ENCODE assay signal across 1 cellular context in the genomic region with DNA sequence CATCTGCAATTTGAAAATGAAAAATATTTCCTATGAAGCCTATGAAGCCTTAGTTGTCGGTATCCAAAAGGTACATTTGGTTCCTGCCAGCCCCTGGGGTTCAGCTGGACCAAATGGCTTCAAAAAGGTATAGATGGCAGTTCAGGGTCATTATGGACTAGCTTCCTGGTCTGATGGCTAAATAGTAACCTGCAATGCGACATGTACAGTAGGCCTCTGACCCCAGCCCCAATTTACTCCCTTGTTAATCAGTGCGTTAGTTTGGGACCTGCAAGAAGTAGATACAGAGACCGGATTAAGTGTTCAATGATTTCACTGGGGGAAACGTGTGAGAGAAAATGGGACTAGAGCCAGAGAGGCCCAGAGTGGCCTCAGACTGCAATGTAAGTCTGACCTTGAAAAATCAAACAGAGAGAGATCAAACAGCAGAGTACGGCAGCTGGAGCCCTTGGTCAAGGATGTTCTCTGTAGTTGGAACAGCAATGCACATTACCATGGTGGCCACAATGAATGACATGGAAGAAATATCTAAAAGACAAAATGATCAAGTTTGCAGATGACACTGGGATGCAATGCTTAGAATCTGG.
A peak's percentile ranks its signal among the peaks of the same experiment; 100 is the strongest.
TF ChIP-seq lines count a peak whose summit lies in the region.

No MANE protein-coding gene starts in this region.

TF ChIP-seq in HepG2, 621 proteins besides CTCF, POLR2A, EP300 and RAD21 (continued from another document and continues in another):
- TF ChIP-seq, protein P1, sequence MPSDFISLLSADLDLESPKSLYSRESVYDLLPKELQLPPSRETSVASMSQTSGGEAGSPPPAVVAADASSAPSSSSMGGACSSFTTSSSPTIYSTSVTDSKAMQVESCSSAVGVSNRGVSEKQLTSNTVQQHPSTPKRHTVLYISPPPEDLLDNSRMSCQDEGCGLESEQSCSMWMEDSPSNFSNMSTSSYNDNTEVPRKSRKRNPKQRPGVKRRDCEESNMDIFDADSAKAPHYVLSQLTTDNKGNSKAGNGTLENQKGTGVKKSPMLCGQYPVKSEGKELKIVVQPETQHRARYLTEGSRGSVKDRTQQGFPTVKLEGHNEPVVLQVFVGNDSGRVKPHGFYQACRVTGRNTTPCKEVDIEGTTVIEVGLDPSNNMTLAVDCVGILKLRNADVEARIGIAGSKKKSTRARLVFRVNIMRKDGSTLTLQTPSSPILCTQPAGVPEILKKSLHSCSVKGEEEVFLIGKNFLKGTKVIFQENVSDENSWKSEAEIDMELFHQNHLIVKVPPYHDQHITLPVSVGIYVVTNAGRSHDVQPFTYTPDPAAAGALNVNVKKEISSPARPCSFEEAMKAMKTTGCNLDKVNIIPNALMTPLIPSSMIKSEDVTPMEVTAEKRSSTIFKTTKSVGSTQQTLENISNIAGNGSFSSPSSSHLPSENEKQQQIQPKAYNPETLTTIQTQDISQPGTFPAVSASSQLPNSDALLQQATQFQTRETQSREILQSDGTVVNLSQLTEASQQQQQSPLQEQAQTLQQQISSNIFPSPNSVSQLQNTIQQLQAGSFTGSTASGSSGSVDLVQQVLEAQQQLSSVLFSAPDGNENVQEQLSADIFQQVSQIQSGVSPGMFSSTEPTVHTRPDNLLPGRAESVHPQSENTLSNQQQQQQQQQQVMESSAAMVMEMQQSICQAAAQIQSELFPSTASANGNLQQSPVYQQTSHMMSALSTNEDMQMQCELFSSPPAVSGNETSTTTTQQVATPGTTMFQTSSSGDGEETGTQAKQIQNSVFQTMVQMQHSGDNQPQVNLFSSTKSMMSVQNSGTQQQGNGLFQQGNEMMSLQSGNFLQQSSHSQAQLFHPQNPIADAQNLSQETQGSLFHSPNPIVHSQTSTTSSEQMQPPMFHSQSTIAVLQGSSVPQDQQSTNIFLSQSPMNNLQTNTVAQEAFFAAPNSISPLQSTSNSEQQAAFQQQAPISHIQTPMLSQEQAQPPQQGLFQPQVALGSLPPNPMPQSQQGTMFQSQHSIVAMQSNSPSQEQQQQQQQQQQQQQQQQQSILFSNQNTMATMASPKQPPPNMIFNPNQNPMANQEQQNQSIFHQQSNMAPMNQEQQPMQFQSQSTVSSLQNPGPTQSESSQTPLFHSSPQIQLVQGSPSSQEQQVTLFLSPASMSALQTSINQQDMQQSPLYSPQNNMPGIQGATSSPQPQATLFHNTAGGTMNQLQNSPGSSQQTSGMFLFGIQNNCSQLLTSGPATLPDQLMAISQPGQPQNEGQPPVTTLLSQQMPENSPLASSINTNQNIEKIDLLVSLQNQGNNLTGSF (CRISPR knock-in tag; IDR thresholded peaks at IDR 0.05), result no peak
- no peak for TF ChIP-seq ARNTL (CRISPR knock-in tag; IDR thresholded peaks at IDR 0.05)
- 0 out of 2 replicates have a peak, but pooled peaks have one; percentile 7 for TF ChIP-seq STAG1 (CRISPR knock-in tag; IDR thresholded peaks at IDR 0.05)
- TF ChIP-seq BHLHE40 (IDR thresholded peaks at IDR 0.05; ENCODE audit: low read length), result no peak
- TF ChIP-seq BRD4 (CRISPR knock-in tag; IDR thresholded peaks at IDR 0.05), result no peak
- no peak for TF ChIP-seq HIVEP1 (CRISPR knock-in tag; IDR thresholded peaks at IDR 0.05)
- TF ChIP-seq ZNF775 (CRISPR knock-in tag; IDR thresholded peaks at IDR 0.05; ENCODE audit: borderline replicate concordance), result no peak
- no peak for TF ChIP-seq SP140L (CRISPR knock-in tag; IDR thresholded peaks at IDR 0.05; ENCODE audit: borderline replicate concordance)
- TF ChIP-seq KDM5A (IDR thresholded peaks at IDR 0.05; ENCODE audit: borderline replicate concordance, low read length), result no peak
- TF ChIP-seq ZNF101 (CRISPR knock-in tag; IDR thresholded peaks at IDR 0.05; ENCODE audit: borderline replicate concordance, low read depth), result no peak
- TF ChIP-seq ZNF652 (CRISPR knock-in tag; IDR thresholded peaks at IDR 0.05; ENCODE audit: borderline replicate concordance, low read depth), result no peak
- no peak for TF ChIP-seq NR3C1 (CRISPR knock-in tag; IDR thresholded peaks at IDR 0.05)
- no peak for TF ChIP-seq ZSCAN22 (CRISPR knock-in tag; IDR thresholded peaks at IDR 0.05)
- no peak for TF ChIP-seq ZNF7 (CRISPR knock-in tag; IDR thresholded peaks at IDR 0.05)
- no peak for TF ChIP-seq ZNF431 (CRISPR knock-in tag; IDR thresholded peaks at IDR 0.05; ENCODE audit: borderline replicate concordance, low read depth)
- TF ChIP-seq, protein P2, sequence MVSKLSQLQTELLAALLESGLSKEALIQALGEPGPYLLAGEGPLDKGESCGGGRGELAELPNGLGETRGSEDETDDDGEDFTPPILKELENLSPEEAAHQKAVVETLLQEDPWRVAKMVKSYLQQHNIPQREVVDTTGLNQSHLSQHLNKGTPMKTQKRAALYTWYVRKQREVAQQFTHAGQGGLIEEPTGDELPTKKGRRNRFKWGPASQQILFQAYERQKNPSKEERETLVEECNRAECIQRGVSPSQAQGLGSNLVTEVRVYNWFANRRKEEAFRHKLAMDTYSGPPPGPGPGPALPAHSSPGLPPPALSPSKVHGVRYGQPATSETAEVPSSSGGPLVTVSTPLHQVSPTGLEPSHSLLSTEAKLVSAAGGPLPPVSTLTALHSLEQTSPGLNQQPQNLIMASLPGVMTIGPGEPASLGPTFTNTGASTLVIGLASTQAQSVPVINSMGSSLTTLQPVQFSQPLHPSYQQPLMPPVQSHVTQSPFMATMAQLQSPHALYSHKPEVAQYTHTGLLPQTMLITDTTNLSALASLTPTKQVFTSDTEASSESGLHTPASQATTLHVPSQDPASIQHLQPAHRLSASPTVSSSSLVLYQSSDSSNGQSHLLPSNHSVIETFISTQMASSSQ (IDR thresholded peaks at IDR 0.05; ENCODE audit: low read depth), result no peak
- TF ChIP-seq, protein P2 (CRISPR knock-in tag; IDR thresholded peaks at IDR 0.05; ENCODE audit: borderline replicate concordance), result peak; percentile 21; the same call in 1 of the 2 replicates
- TF ChIP-seq TCF7L2 (IDR thresholded peaks at IDR 0.05; ENCODE audit: low read depth, low read length), result no peak
- TF ChIP-seq ZNF749 (CRISPR knock-in tag; IDR thresholded peaks at IDR 0.05; ENCODE audit: borderline replicate concordance), result no peak
- no peak for TF ChIP-seq HOXA7 (CRISPR knock-in tag; IDR thresholded peaks at IDR 0.05)
- TF ChIP-seq ZNF746 (CRISPR knock-in tag; IDR thresholded peaks at IDR 0.05), result no peak
- no peak for TF ChIP-seq TGIF2 (CRISPR knock-in tag; IDR thresholded peaks at IDR 0.05)
- no peak for TF ChIP-seq KLF16 (CRISPR knock-in tag; IDR thresholded peaks at IDR 0.05)
- no peak for TF ChIP-seq SIX4 (CRISPR knock-in tag; IDR thresholded peaks at IDR 0.05)
- TF ChIP-seq, protein P3, sequence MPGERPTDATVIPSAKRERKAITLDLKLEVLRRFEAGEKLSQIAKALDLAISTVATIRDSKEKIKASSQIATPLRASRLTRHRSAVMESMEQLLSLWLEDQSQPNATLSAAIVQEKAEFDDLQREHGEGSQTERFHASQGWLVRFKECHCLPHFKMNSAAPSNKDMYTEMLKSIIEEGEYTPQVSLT (CRISPR knock-in tag; IDR thresholded peaks at IDR 0.05; ENCODE audit: borderline replicate concordance, low read depth), result no peak
- no peak for TF ChIP-seq ZNF720 (CRISPR knock-in tag; IDR thresholded peaks at IDR 0.05)
- TF ChIP-seq ZNF598 (CRISPR knock-in tag; IDR thresholded peaks at IDR 0.05; ENCODE audit: borderline replicate concordance), result no peak
- TF ChIP-seq, protein P4, sequence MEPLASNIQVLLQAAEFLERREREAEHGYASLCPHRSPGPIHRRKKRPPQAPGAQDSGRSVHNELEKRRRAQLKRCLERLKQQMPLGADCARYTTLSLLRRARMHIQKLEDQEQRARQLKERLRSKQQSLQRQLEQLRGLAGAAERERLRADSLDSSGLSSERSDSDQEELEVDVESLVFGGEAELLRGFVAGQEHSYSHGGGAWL (CRISPR knock-in tag; IDR thresholded peaks at IDR 0.05), result no peak
- peak; percentile 87 for TF ChIP-seq RCOR2 (CRISPR knock-in tag; IDR thresholded peaks at IDR 0.05)
- no peak for TF ChIP-seq MAF1 (CRISPR knock-in tag; IDR thresholded peaks at IDR 0.05; ENCODE audit: borderline replicate concordance)
- no peak for TF ChIP-seq MAFG (CRISPR knock-in tag; IDR thresholded peaks at IDR 0.05)
- TF ChIP-seq THYN1 (CRISPR knock-in tag; IDR thresholded peaks at IDR 0.05; ENCODE audit: borderline replicate concordance, low read depth), result no peak
- no peak for TF ChIP-seq ZNF550 (CRISPR knock-in tag; IDR thresholded peaks at IDR 0.05; ENCODE audit: borderline replicate concordance)
- TF ChIP-seq, protein P5, sequence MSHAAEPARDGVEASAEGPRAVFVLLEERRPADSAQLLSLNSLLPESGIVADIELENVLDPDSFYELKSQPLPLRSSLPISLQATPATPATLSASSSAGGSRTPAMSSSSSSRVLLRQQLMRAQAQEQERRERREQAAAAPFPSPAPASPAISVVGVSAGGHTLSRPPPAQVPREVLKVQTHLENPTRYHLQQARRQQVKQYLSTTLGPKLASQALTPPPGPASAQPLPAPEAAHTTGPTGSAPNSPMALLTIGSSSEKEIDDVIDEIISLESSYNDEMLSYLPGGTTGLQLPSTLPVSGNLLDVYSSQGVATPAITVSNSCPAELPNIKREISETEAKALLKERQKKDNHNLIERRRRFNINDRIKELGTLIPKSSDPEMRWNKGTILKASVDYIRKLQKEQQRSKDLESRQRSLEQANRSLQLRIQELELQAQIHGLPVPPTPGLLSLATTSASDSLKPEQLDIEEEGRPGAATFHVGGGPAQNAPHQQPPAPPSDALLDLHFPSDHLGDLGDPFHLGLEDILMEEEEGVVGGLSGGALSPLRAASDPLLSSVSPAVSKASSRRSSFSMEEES (CRISPR knock-in tag; IDR thresholded peaks at IDR 0.05), result no peak
- TF ChIP-seq, protein P6, sequence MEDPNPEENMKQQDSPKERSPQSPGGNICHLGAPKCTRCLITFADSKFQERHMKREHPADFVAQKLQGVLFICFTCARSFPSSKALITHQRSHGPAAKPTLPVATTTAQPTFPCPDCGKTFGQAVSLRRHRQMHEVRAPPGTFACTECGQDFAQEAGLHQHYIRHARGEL (CRISPR knock-in tag; IDR thresholded peaks at IDR 0.05), result no peak
- no peak for TF ChIP-seq ZNF577 (CRISPR knock-in tag; IDR thresholded peaks at IDR 0.05; ENCODE audit: borderline replicate concordance, low read depth)
- TF ChIP-seq, protein P7, sequence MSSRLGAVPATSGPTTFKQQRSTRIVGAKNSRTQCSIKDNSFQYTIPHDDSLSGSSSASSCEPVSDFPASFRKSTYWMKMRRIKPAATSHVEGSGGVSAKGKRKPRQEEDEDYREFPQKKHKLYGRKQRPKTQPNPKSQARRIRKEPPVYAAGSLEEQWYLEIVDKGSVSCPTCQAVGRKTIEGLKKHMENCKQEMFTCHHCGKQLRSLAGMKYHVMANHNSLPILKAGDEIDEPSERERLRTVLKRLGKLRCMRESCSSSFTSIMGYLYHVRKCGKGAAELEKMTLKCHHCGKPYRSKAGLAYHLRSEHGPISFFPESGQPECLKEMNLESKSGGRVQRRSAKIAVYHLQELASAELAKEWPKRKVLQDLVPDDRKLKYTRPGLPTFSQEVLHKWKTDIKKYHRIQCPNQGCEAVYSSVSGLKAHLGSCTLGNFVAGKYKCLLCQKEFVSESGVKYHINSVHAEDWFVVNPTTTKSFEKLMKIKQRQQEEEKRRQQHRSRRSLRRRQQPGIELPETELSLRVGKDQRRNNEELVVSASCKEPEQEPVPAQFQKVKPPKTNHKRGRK (CRISPR knock-in tag; IDR thresholded peaks at IDR 0.05), result no peak
- no peak for TF ChIP-seq ZNF34 (CRISPR knock-in tag; IDR thresholded peaks at IDR 0.05; ENCODE audit: borderline replicate concordance)
- no peak for TF ChIP-seq NR2C2 (CRISPR knock-in tag; IDR thresholded peaks at IDR 0.05; ENCODE audit: borderline replicate concordance)
- TF ChIP-seq, protein P8, sequence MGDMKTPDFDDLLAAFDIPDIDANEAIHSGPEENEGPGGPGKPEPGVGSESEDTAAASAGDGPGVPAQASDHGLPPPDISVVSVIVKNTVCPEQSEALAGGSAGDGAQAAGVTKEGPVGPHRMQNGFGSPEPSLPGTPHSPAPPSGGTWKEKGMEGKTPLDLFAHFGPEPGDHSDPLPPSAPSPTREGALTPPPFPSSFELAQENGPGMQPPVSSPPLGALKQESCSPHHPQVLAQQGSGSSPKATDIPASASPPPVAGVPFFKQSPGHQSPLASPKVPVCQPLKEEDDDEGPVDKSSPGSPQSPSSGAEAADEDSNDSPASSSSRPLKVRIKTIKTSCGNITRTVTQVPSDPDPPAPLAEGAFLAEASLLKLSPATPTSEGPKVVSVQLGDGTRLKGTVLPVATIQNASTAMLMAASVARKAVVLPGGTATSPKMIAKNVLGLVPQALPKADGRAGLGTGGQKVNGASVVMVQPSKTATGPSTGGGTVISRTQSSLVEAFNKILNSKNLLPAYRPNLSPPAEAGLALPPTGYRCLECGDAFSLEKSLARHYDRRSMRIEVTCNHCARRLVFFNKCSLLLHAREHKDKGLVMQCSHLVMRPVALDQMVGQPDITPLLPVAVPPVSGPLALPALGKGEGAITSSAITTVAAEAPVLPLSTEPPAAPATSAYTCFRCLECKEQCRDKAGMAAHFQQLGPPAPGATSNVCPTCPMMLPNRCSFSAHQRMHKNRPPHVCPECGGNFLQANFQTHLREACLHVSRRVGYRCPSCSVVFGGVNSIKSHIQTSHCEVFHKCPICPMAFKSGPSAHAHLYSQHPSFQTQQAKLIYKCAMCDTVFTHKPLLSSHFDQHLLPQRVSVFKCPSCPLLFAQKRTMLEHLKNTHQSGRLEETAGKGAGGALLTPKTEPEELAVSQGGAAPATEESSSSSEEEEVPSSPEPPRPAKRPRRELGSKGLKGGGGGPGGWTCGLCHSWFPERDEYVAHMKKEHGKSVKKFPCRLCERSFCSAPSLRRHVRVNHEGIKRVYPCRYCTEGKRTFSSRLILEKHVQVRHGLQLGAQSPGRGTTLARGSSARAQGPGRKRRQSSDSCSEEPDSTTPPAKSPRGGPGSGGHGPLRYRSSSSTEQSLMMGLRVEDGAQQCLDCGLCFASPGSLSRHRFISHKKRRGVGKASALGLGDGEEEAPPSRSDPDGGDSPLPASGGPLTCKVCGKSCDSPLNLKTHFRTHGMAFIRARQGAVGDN (CRISPR knock-in tag; IDR thresholded peaks at IDR 0.05), result no peak
- TF ChIP-seq ASH2L (IDR thresholded peaks at IDR 0.05; ENCODE audit: insufficient read length, low read depth, low read length), result no peak
- TF ChIP-seq AGO1 (IDR thresholded peaks at IDR 0.05; ENCODE audit: low read depth, low read length, poor library complexity, severe bottlenecking), result no peak
- no peak for TF ChIP-seq ZNF776 (CRISPR knock-in tag; IDR thresholded peaks at IDR 0.05)
- TF ChIP-seq KDM4B (CRISPR knock-in tag; IDR thresholded peaks at IDR 0.05), result no peak
- no peak for TF ChIP-seq EEA1 (CRISPR knock-in tag; IDR thresholded peaks at IDR 0.05; ENCODE audit: borderline replicate concordance)
- TF ChIP-seq, protein P9, sequence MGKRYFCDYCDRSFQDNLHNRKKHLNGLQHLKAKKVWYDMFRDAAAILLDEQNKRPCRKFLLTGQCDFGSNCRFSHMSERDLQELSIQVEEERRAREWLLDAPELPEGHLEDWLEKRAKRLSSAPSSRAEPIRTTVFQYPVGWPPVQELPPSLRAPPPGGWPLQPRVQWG (CRISPR knock-in tag; IDR thresholded peaks at IDR 0.05; ENCODE audit: borderline replicate concordance, low read depth), result no peak
